ENCODE assay signal across 1 cellular context in genomic region chr5:57383093-57383861, GRCh38.
TF ChIP-seq lines count a peak whose summit lies in the region.

No MANE protein-coding gene starts in this region.

TF ChIP-seq in K562, 482 proteins besides CTCF, POLR2A, EP300 and RAD21 (continued from another document and continues in another):
- TF ChIP-seq HINFP (tag; conservative IDR thresholded peaks at IDR 0.05; ENCODE audit: low read depth): no peak
- no peak for TF ChIP-seq ZNF324 (CRISPR knock-in tag; IDR thresholded peaks at IDR 0.05)
- no peak for TF ChIP-seq TARDBP (IDR thresholded peaks at IDR 0.05)
- 0 out of 2 replicates have a peak, but pooled peaks have one; percentile 70 for TF ChIP-seq MBD2 (IDR thresholded peaks at IDR 0.05; ENCODE audit: borderline replicate concordance, low read depth)
- no peak for TF ChIP-seq ZNF280A (IDR thresholded peaks at IDR 0.05; ENCODE audit: low read depth, partially characterized antibody)
- no peak for TF ChIP-seq CC2D1A (IDR thresholded peaks at IDR 0.05)
- no peak for TF ChIP-seq PREB (CRISPR knock-in tag; IDR thresholded peaks at IDR 0.05)
- no peak for TF ChIP-seq MITF (IDR thresholded peaks at IDR 0.05)
- peak; percentile 33; the same call in 1 of the 2 replicates for TF ChIP-seq ETV5 (CRISPR knock-in tag; IDR thresholded peaks at IDR 0.05; ENCODE audit: low read depth)
- no peak for TF ChIP-seq SAP30 (IDR thresholded peaks at IDR 0.05; ENCODE audit: borderline replicate concordance, insufficient read depth, low read depth, low read length, poor library complexity, severe bottlenecking)
- no peak for TF ChIP-seq POLR3A (IDR thresholded peaks at IDR 0.05; ENCODE audit: borderline replicate concordance, extremely low read depth, insufficient read depth, insufficient read length)
- no peak for TF ChIP-seq ASH1L (IDR thresholded peaks at IDR 0.05; ENCODE audit: borderline replicate concordance, low read depth, partially characterized antibody)
- no peak for TF ChIP-seq ZNF507 (tag; conservative IDR thresholded peaks at IDR 0.05)
- no peak for TF ChIP-seq ZKSCAN3 (CRISPR knock-in tag; IDR thresholded peaks at IDR 0.05)
- no peak for TF ChIP-seq MED1 (CRISPR knock-in tag; IDR thresholded peaks at IDR 0.05; ENCODE audit: borderline replicate concordance)
- TF ChIP-seq ZNF431 (CRISPR knock-in tag; IDR thresholded peaks at IDR 0.05): no peak
- 0 out of 2 replicates have a peak, but pooled peaks have one; percentile 23 for TF ChIP-seq ZNF395 (CRISPR knock-in tag; IDR thresholded peaks at IDR 0.05)
- no peak for TF ChIP-seq ZNF740 (CRISPR knock-in tag; IDR thresholded peaks at IDR 0.05)
- no peak for TF ChIP-seq ZNF740 (tag; IDR thresholded peaks at IDR 0.05)
- no peak for TF ChIP-seq HNRNPL (IDR thresholded peaks at IDR 0.05; ENCODE audit: low read depth, low read length)
- no peak for TF ChIP-seq ZNF212 (CRISPR knock-in tag; IDR thresholded peaks at IDR 0.05)
- peak; percentile 90 for TF ChIP-seq RNF2 (IDR thresholded peaks at IDR 0.05)
- no peak for TF ChIP-seq ID3 (CRISPR knock-in tag; IDR thresholded peaks at IDR 0.05)
- TF ChIP-seq ID3 (tag; IDR thresholded peaks at IDR 0.05): no peak
- peak; percentile 83 for TF ChIP-seq ZNF316 (IDR thresholded peaks at IDR 0.05)
- TF ChIP-seq THRA (IDR thresholded peaks at IDR 0.05): no peak
- no peak for TF ChIP-seq E2F4 (CRISPR knock-in tag; IDR thresholded peaks at IDR 0.05; ENCODE audit: low read depth)
- no peak for TF ChIP-seq GATAD2A (IDR thresholded peaks at IDR 0.05)
- no peak for TF ChIP-seq CREB5 (CRISPR knock-in tag; IDR thresholded peaks at IDR 0.05)
- TF ChIP-seq ZBTB49 (CRISPR knock-in tag; IDR thresholded peaks at IDR 0.05; ENCODE audit: borderline replicate concordance): no peak
- no peak for TF ChIP-seq ZNF398 (CRISPR knock-in tag; IDR thresholded peaks at IDR 0.05)
- TF ChIP-seq ZNF224 (CRISPR knock-in tag; IDR thresholded peaks at IDR 0.05): no peak
- no peak for TF ChIP-seq ZNF143 (CRISPR knock-in tag; IDR thresholded peaks at IDR 0.05)
- no peak for TF ChIP-seq USF2 (CRISPR knock-in tag; IDR thresholded peaks at IDR 0.05)
- TF ChIP-seq HNRNPH1 (optimal IDR thresholded peaks at IDR 0.05; ENCODE audit: low read depth, low read length): no peak
- TF ChIP-seq CEBPZ (IDR thresholded peaks at IDR 0.05; ENCODE audit: borderline replicate concordance, low read depth, low read length): no peak
- no peak for TF ChIP-seq POLR2AphosphoS2 (IDR thresholded peaks at IDR 0.05; ENCODE audit: low read length)
